In the genomic region with DNA sequence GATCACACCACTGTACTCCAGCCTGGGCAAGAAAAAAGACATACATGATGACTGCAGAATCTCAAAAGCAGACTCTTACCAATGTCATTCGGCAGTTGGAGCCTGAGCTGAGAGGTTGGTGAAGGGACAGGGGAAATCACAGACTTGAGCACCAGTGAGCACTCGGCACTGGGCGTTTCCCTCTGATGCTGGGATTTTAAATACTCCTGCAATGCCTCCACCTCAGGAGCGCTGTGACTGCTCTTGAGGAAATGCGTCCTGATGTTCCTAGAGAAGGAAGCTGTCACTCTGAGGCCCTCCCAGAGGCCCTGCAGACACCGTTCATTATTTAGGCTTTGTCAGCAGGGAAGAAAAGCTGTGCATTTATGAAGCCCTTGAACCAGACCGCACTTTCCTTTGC, we compare ENCODE assay signal across 31 cellular contexts. TPM values are rescaled to one million over a fixed set of nuclear protein-coding genes. Genes with fewer than 3 reads are reported as not detected.
"Had no signal": no experiment of that assay in that cellular context is flagged by ENCODE, and none has a peak within 500 bp of the region (broad histone marks: within the 10 kb centered on the region; RNA-seq: fewer than 3 reads in every experiment).

No MANE protein-coding gene starts in this region.

- ATAC-seq: heart right ventricle; left lobe of liver; mucosa of descending colon; sciatic nerve; stimulated activated effector memory CD8-positive, alpha-beta T cell treated with anti-CD3 and anti-CD28 coated beads, Interleukin-12 subunit alpha, Interleukin-12 subunit beta, amount 100 ng/mL, for 72 hours had no signal

- H3K36me3 ChIP-seq: esophagus squamous epithelium, heart right ventricle, neural progenitor cell, right atrium auricular region, stomach, thyroid gland had no signal

- H3K9ac ChIP-seq: neural progenitor cell, parathyroid adenoma had no signal

- H3K27ac ChIP-seq: coronary artery, esophagus squamous epithelium, heart right ventricle, neural progenitor cell, parathyroid adenoma, right atrium auricular region, stomach, thyroid gland had no signal

- H3K27ac Mint-ChIP-seq: mesothelial cell of epicardium; natural killer cell treated with Interleukin-12 subunit alpha and Interleukin-12 subunit beta and Interleukin-15 and Interleukin-18, amount 100 ng/mL, for 72 hours; neural progenitor cell; progenitor cell of endocrine pancreas; stimulated activated effector memory CD8-positive, alpha-beta T cell treated with anti-CD3 and anti-CD28 coated beads, Interleukin-12 subunit alpha, Interleukin-12 subunit beta, amount 100 ng/mL, for 72 hours had no signal

- H3K27me3 ChIP-seq: esophagus squamous epithelium, neural progenitor cell, right atrium auricular region, thyroid gland had no signal

- H3K4me3 ChIP-seq: coronary artery, esophagus squamous epithelium, heart right ventricle, mucosa of descending colon, neural progenitor cell, right atrium auricular region, smooth muscle cell, stomach, thyroid gland had no signal

- H3K4me2 ChIP-seq: neural progenitor cell, smooth muscle cell had no signal

- H3K4me1 ChIP-seq: esophagus squamous epithelium, parathyroid adenoma, right atrium auricular region, stomach, thyroid gland had no signal

- H3K4me3 Mint-ChIP-seq: mesothelial cell of epicardium; naive B cell; natural killer cell treated with Interleukin-12 subunit alpha and Interleukin-12 subunit beta and Interleukin-15 and Interleukin-18, amount 100 ng/mL, for 72 hours; neural progenitor cell; stimulated activated effector memory CD8-positive, alpha-beta T cell treated with anti-CD3 and anti-CD28 coated beads, Interleukin-12 subunit alpha, Interleukin-12 subunit beta, amount 100 ng/mL, for 72 hours had no signal

- H3K4me1 Mint-ChIP-seq: mesothelial cell of epicardium; naive B cell; stimulated activated effector memory CD8-positive, alpha-beta T cell treated with anti-CD3 and anti-CD28 coated beads, Interleukin-12 subunit alpha, Interleukin-12 subunit beta, amount 100 ng/mL, for 72 hours had no signal

- FAIRE-seq: endothelial cell of umbilical vein, kidney had no signal

- H3K9me3 ChIP-seq: esophagus squamous epithelium, mucosa of descending colon, stomach, thyroid gland had no signal

- H3K9me3 Mint-ChIP-seq: mesothelial cell of epicardium; natural killer cell treated with Interleukin-12 subunit alpha and Interleukin-12 subunit beta and Interleukin-15 and Interleukin-18, amount 100 ng/mL, for 72 hours; stimulated activated effector memory CD8-positive, alpha-beta T cell treated with anti-CD3 and anti-CD28 coated beads, Interleukin-12 subunit alpha, Interleukin-12 subunit beta, amount 100 ng/mL, for 72 hours had no signal

- DNase-seq: dermis blood vessel endothelial cell; effector memory CD4-positive, alpha-beta T cell; esophagus squamous epithelium; foreskin melanocyte; glutamatergic neuron; heart right ventricle; hippocampal formation; kidney; mesenchymal stem cell; mucosa of descending colon; naive B cell; stimulated activated CD4-positive, alpha-beta T cell treated with anti-CD3 and anti-CD28 coated beads, Interleukin-12 subunit alpha, Interleukin-12 subunit beta, amount 100 ng/mL, for 4 hours; stimulated activated CD4-positive, alpha-beta T cell treated with anti-CD3 and anti-CD28 coated beads, Interleukin-1b, Interleukin-23, amount 100 ng/mL, for 48 hours; stimulated activated CD4-positive, alpha-beta T cell treated with anti-CD3 and anti-CD28 coated beads, Interleukin-4, amount 100 ng/mL, for 24 hours; stimulated activated naive CD4-positive, alpha-beta T cell treated with Interleukin-2 at 50 U/mL for 16 hours; stomach; thyroid gland; trophoblast cell had no signal

- H2AFZ ChIP-seq: neural progenitor cell, parathyroid adenoma had no signal

- H3K36me3 Mint-ChIP-seq: mesothelial cell of epicardium; naive B cell; natural killer cell treated with Interleukin-12 subunit alpha and Interleukin-12 subunit beta and Interleukin-15 and Interleukin-18, amount 100 ng/mL, for 72 hours; neural progenitor cell; stimulated activated effector memory CD8-positive, alpha-beta T cell treated with anti-CD3 and anti-CD28 coated beads, Interleukin-12 subunit alpha, Interleukin-12 subunit beta, amount 100 ng/mL, for 72 hours had no signal

- H3K79me2 ChIP-seq: parathyroid adenoma had no signal

- H3K27me3 Mint-ChIP-seq: progenitor cell of endocrine pancreas had no signal

RNA-seq across cellular contexts. Expression of gene SYNDIG1, which starts 46.1 kb away (rescaled TPM):
- total RNA-seq: endothelial cell of umbilical vein; esophagus squamous epithelium; left lobe of liver; lung microvascular endothelial cell; natural killer cell treated with Interleukin-12 subunit alpha and Interleukin-12 subunit beta and Interleukin-15 and Interleukin-18, amount 100 ng/mL, for 72 hours had no signal
- polyA plus RNA-seq: endothelial cell of umbilical vein had no signal
